Comparison of ENCODE assay signal across 13 cellular contexts in genomic region chr1:54278941-54279422, GRCh38.
DNase-seq lines count a peak whose midpoint lies in the region; ATAC-seq, FAIRE-seq and TF ChIP-seq lines count a peak whose summit lies in the region.
"Had no signal": no experiment of that assay in that cellular context is flagged by ENCODE, and none has a peak within 500 bp of the region (broad histone marks: within the 10 kb centered on the region; RNA-seq: fewer than 3 reads in every experiment).

No MANE protein-coding gene starts in this region.

- FAIRE-seq in RCC 7860 (lab: Jason Lieb, UNC), result no peak

- peaks cover 61 to 66% (median 66%) of the 10 kb centered on the region in 3 donors for H3K4me1 Mint-ChIP-seq in T-cell

- WGBS in psoas muscle, 3 donors, result 54 to 62% (median 57%) methylated on average over 9 of the region's 9 CpGs

- H3K27ac ChIP-seq in psoas muscle, result peak overlapping the region; percentile 87
- H3K27ac ChIP-seq: BLaER1, KMS-11 had no signal

- intact Hi-C loops in psoas muscle (cut with DNase I), result loop anchor here (5.0 to 10.0 kb wide), 3 partner anchors 53 to 123 kb away; no protein-coding TSS in a partner anchor

- H3K4me1 ChIP-seq in psoas muscle, result peaks cover 71% of the 10 kb centered on the region

- DNase-seq in AG08396 (ENCODE audit: low spot score) (peak; percentile 84), RCC 7860 (ENCODE audit: low spot score) (peak; percentile 14), fibroblast of peridontal ligament (ENCODE audit: extremely low read depth) (peak; percentile 65), psoas muscle (no peak), T-cell (no peak)
- DNase-seq: activated T-cell treated with anti-CD3 and anti-CD28 coated beads, Interleukin-2, amount 50 U/mL, for 72 hours; effector memory CD4-positive, alpha-beta T cell; NK-92 treated with Interleukin-12 subunit alpha and Interleukin-12 subunit beta, amount 100 ng/mL, for 24 hours had no signal

- no peaks in the 10 kb centered on the region for H3K9me3 Mint-ChIP-seq in T-cell
- H3K9me3 Mint-ChIP-seq: activated T-cell treated with anti-CD3 and anti-CD28 coated beads, Interleukin-2, amount 50 U/mL, for 72 hours had no signal

- H3K4me3 ChIP-seq in psoas muscle, result no peak overlapping the region
- H3K4me3 ChIP-seq: BLaER1 had no signal

- CTCF ChIA-PET in T-cell (lab: Charles Lee), result no interaction called here

- POLR2A ChIA-PET in T-cell (lab: Charles Lee), result no interaction called here

- TF ChIP-seq CTCF in psoas muscle (IDR thresholded peaks at IDR 0.05), result no peak

- ATAC-seq in psoas muscle (peak in 2 of 4 donors; percentile 8 to 10), HG03432 (IDR thresholded peaks at IDR 0.05; ENCODE audit: unreplicated experiment) (no peak), HG03280 (IDR thresholded peaks at IDR 0.05; ENCODE audit: unreplicated experiment) (no peak), T-cell (replicated peaks in 1 of 4) (no peak), GM19351 (IDR thresholded peaks at IDR 0.05; ENCODE audit: unreplicated experiment) (no peak)
- ATAC-seq: activated T-cell treated with anti-CD3 and anti-CD28 coated beads, Interleukin-2, amount 50 U/mL, for 72 hours had no signal

- no peak overlapping the region for H3K4me3 Mint-ChIP-seq in T-cell
- H3K4me3 Mint-ChIP-seq: activated T-cell treated with anti-CD3 and anti-CD28 coated beads, Interleukin-2, amount 50 U/mL, for 72 hours had no signal

- H3K27me3 ChIP-seq in psoas muscle (ENCODE audit: insufficient read depth in 3 of 3, low read length in 2 of 3), result no peaks in the 10 kb centered on the region
- H3K27me3 ChIP-seq: BLaER1 had no signal

- peaks cover 20% of the 10 kb centered on the region for H3K36me3 Mint-ChIP-seq in T-cell

- no peaks in the 10 kb centered on the region for H3K9me3 ChIP-seq in psoas muscle
- H3K9me3 ChIP-seq: BLaER1 had no signal

- H3K36me3 ChIP-seq in psoas muscle (ENCODE audit: insufficient read depth in 1 of 2, low read depth in 1 of 2), result peaks cover 0 to 10% of the 10 kb centered on the region in 2 donors

- H3K27me3 Mint-ChIP-seq in T-cell, result no peaks in the 10 kb centered on the region

- H3K27ac Mint-ChIP-seq in T-cell, result peak overlapping the region in 1 of 2 donors; percentile 58
- H3K27ac Mint-ChIP-seq: activated T-cell treated with anti-CD3 and anti-CD28 coated beads, Interleukin-2, amount 50 U/mL, for 72 hours had no signal

Comparison
In these comparisons a context has a peak if more than half of its experiments do, and no peak if none do; other contexts are left out.
1. DNase-seq: peak in AG08396 (single experiment), RCC 7860 (single experiment) and fibroblast of peridontal ligament (single experiment); none in psoas muscle (0 of 2) and T-cell (0 of 34).